8 cellular contexts compared by ENCODE assay signal in genomic region chr1:204461331-204462228, GRCh38. TPM values are rescaled to one million over a fixed set of nuclear protein-coding genes. Genes with fewer than 3 reads are reported as not detected.
DNase-seq lines count a peak whose midpoint lies in the region; ATAC-seq and TF ChIP-seq lines count a peak whose summit lies in the region.

No MANE protein-coding gene starts in this region.

- no peaks in the 10 kb centered on the region for H3K27me3 ChIP-seq in GM06990 (replicated peaks; ENCODE audit: control insufficient read depth, insufficient read depth, low read length)
- no peaks in the 10 kb centered on the region for H3K27me3 ChIP-seq in naive thymus-derived CD4-positive, alpha-beta T cell (ENCODE audit: control insufficient read depth in 2 of 2, insufficient read depth in 2 of 2, low read length in 2 of 2)

- peak; percentile 63 for ATAC-seq in naive thymus-derived CD4-positive, alpha-beta T cell
- ATAC-seq in HG03442 (IDR thresholded peaks at IDR 0.05; ENCODE audit: unreplicated experiment) (no peak), HG02938 (IDR thresholded peaks at IDR 0.05; ENCODE audit: unreplicated experiment) (no peak), HG03025 (IDR thresholded peaks at IDR 0.05; ENCODE audit: low FRiP score, unreplicated experiment) (no peak)

- peak overlapping the region; percentile 1 for H3K27ac Mint-ChIP-seq in activated naive CD8-positive, alpha-beta T cell treated with anti-CD3 and anti-CD28 coated beads for 36 hours
- peak overlapping the region; percentile 66 to 95 (median 85) for H3K27ac Mint-ChIP-seq in naive thymus-derived CD4-positive, alpha-beta T cell

- peaks cover 15% of the 10 kb centered on the region for H3K36me3 Mint-ChIP-seq in activated naive CD8-positive, alpha-beta T cell treated with anti-CD3 and anti-CD28 coated beads for 36 hours
- H3K36me3 Mint-ChIP-seq in naive thymus-derived CD4-positive, alpha-beta T cell: peaks cover 0 to 33% (median 24%) of the 10 kb centered on the region in 5 donors

- DNase-seq in GM06990 (ENCODE audit: extremely low read depth, insufficient read length) (peak; percentile 71), KG1 (lab: John Stamatoyannopoulos, UW) (peak; percentile 74), superior temporal gyrus (ENCODE audit: extremely low spot score) (no peak)
- peak; percentile 19 for DNase-seq in activated naive CD8-positive, alpha-beta T cell treated with anti-CD3 and anti-CD28 coated beads for 36 hours
- DNase-seq in naive thymus-derived CD4-positive, alpha-beta T cell: peak in 6 of 9 donors; percentile 11 to 52 (median 17)

- TF ChIP-seq CTCF in GM06990 (IDR thresholded peaks at IDR 0.05; ENCODE audit: insufficient read depth, low read length, poor library complexity, severe bottlenecking): no peak

- no peaks in the 10 kb centered on the region for H3K9me3 Mint-ChIP-seq in activated naive CD8-positive, alpha-beta T cell treated with anti-CD3 and anti-CD28 coated beads for 36 hours
- H3K9me3 Mint-ChIP-seq in naive thymus-derived CD4-positive, alpha-beta T cell: peaks cover 0 to 1% (median 0%) of the 10 kb centered on the region in 11 donors

- no peaks in the 10 kb centered on the region for H3K27me3 Mint-ChIP-seq in activated naive CD8-positive, alpha-beta T cell treated with anti-CD3 and anti-CD28 coated beads for 36 hours
- H3K27me3 Mint-ChIP-seq in naive thymus-derived CD4-positive, alpha-beta T cell: no peaks in the 10 kb centered on the region

- CTCF ChIA-PET in naive thymus-derived CD4-positive, alpha-beta T cell (lab: Charles Lee): interaction anchor here (0.6 to 1.0 kb wide), 2 partner anchors 35 to 42 kb away, joined by 4 to 5 read pairs; no protein-coding TSS in a partner anchor

- POLR2A ChIA-PET in naive thymus-derived CD4-positive, alpha-beta T cell (lab: Charles Lee): interaction anchor here (0.5 to 1.2 kb wide), 5 partner anchors 30 to 179 kb away, joined by 3 read pairs; no protein-coding TSS in a partner anchor

- H3K36me3 ChIP-seq in GM06990 (ENCODE audit: control insufficient read depth, insufficient read depth, low read length): peaks cover 6% of the 10 kb centered on the region
- peaks cover 0 to 35% (median 4%) of the 10 kb centered on the region in 3 experiments for H3K36me3 ChIP-seq in naive thymus-derived CD4-positive, alpha-beta T cell (ENCODE audit: control insufficient read depth in 2 of 3, insufficient read depth in 3 of 3, low read length in 3 of 3)

- no peak overlapping the region for H3K4me3 ChIP-seq in GM06990 (replicated peaks; ENCODE audit: low read depth, low read length)
- H3K4me3 ChIP-seq in naive thymus-derived CD4-positive, alpha-beta T cell (ENCODE audit: low read length): peak overlapping the region; percentile 37

- H3K9me3 ChIP-seq in naive thymus-derived CD4-positive, alpha-beta T cell (ENCODE audit: control insufficient read depth in 2 of 3, low read length in 3 of 3): no peaks in the 10 kb centered on the region

- peak overlapping the region; percentile 63 for H3K27ac ChIP-seq in naive thymus-derived CD4-positive, alpha-beta T cell (ENCODE audit: low read depth, low read length)

- peaks cover 20 to 54% of the 10 kb centered on the region in 2 donors for H3K4me1 ChIP-seq in naive thymus-derived CD4-positive, alpha-beta T cell (ENCODE audit: control insufficient read depth in 2 of 2, insufficient read depth in 2 of 2, low read length in 2 of 2)

- H3K4me3 Mint-ChIP-seq in activated naive CD8-positive, alpha-beta T cell treated with anti-CD3 and anti-CD28 coated beads for 36 hours: no peak overlapping the region
- H3K4me3 Mint-ChIP-seq in naive thymus-derived CD4-positive, alpha-beta T cell: peak overlapping the region; percentile 64 to 85 (median 74)

- intact Hi-C loops in naive thymus-derived CD4-positive, alpha-beta T cell (cut with micrococcal nuclease): loop anchor here in 1 of 2 donors (2.0 kb wide), 1 partner anchor 15 kb away; no protein-coding TSS in a partner anchor

- H3K4me1 Mint-ChIP-seq in activated naive CD8-positive, alpha-beta T cell treated with anti-CD3 and anti-CD28 coated beads for 36 hours: peaks cover 52% of the 10 kb centered on the region
- peaks cover 38 to 74% (median 61%) of the 10 kb centered on the region in 7 donors for H3K4me1 Mint-ChIP-seq in naive thymus-derived CD4-positive, alpha-beta T cell

RNA-seq across cellular contexts. Expression of gene PIK3C2B, which starts 33.0 kb away (rescaled TPM):
- 10 to 100 TPM; 21.3 to 21.5 TPM for total RNA-seq in activated naive CD8-positive, alpha-beta T cell treated with anti-CD3 and anti-CD28 coated beads for 36 hours
- total RNA-seq in naive thymus-derived CD4-positive, alpha-beta T cell: 10 to 100 TPM; 26.8 to 41.9 (median 32.5) TPM
- polyA plus RNA-seq in naive thymus-derived CD4-positive, alpha-beta T cell: 1 to 10 TPM; 2.7 to 4.2 TPM

RNA-seq across cellular contexts. Expression of gene PPP1R15B, which starts 50.0 kb away (rescaled TPM):
- 10 to 100 TPM; 78.6 to 79.9 TPM for total RNA-seq in activated naive CD8-positive, alpha-beta T cell treated with anti-CD3 and anti-CD28 coated beads for 36 hours
- total RNA-seq in naive thymus-derived CD4-positive, alpha-beta T cell: 100 to 1,000 TPM in 2 of 5 experiments, 10 to 100 TPM in 3; 69.5 to 175 (median 73.0) TPM
- 10 to 100 TPM; 14.1 to 19.3 TPM for polyA plus RNA-seq in naive thymus-derived CD4-positive, alpha-beta T cell

RNA-seq across cellular contexts. Expression of gene MDM4, which starts 54.6 kb away (rescaled TPM):
- total RNA-seq in activated naive CD8-positive, alpha-beta T cell treated with anti-CD3 and anti-CD28 coated beads for 36 hours: 10 to 100 TPM; 64.3 to 75.6 TPM
- 100 to 1,000 TPM; 107 to 278 (median 268) TPM for total RNA-seq in naive thymus-derived CD4-positive, alpha-beta T cell
- 10 to 100 TPM; 19.1 to 21.1 TPM for polyA plus RNA-seq in naive thymus-derived CD4-positive, alpha-beta T cell
